In the genomic region with DNA sequence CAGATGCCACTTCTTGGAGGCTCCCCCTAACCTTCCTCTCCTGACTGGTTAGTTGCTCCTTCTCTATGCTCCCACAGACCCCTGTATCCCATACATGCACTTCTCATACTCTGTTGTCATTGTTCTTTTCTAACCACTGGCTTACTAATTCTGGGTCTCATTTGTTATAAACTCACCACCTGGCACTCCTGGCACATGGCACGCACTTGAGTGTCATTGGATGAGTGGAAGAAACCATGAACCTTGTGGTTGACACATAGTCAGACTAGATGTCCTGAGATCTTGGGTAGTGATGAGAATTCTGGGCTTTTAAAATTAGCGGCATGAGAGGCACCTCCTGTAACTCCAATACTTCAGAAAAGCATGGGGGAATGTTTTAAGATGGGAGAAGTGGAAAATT, we compare ENCODE assay signal across 19 cellular contexts. TPM values are rescaled to one million over a fixed set of nuclear protein-coding genes. Genes with fewer than 3 reads are reported as not detected.
DNase-seq lines count a peak whose midpoint lies in the region; ATAC-seq and TF ChIP-seq lines count a peak whose summit lies in the region.
"Had no signal": no experiment of that assay in that cellular context is flagged by ENCODE, and none has a peak within 500 bp of the region (broad histone marks: within the 10 kb centered on the region; RNA-seq: fewer than 3 reads in every experiment).

No MANE protein-coding gene starts in this region.

- peak; percentile 21 for DNase-seq in activated CD4-positive, alpha-beta T cell treated with anti-CD3 and anti-CD28 coated beads for 48 hours
- DNase-seq in activated CD4-positive, alpha-beta T cell treated with anti-CD3 and anti-CD28 coated beads, Interleukin-2, amount 10 ng/mL, durations not matched to agents 24 days and 14 days, result no peak
- DNase-seq in natural killer cell treated with Interleukin-12 subunit alpha and Interleukin-12 subunit beta and Interleukin-15 and Interleukin-18, amount 100 ng/mL, for 72 hours (ENCODE audit: low spot score), result no peak
- DNase-seq in natural killer cell (no peak), endothelial cell (ENCODE audit: low spot score) (no peak), NCI-H526 (lab: John Stamatoyannopoulos, UW) (no peak), WTC11 (ENCODE audit: low spot score) (no peak)
- DNase-seq: 8988T, BE2C, DND-41, GM23248, KBM-7, NCI-H1417 treated with DMSO at 0.1 percent for 48 hours, NCI-H1930, NCI-H446, NCI-H82, PC-3 had no signal

- H3K27me3 Mint-ChIP-seq in activated CD4-positive, alpha-beta T cell treated with anti-CD3 and anti-CD28 coated beads, Interleukin-2, amount 10 ng/mL, durations not matched to agents 24 days and 14 days, result no peaks in the 10 kb centered on the region
- H3K27me3 Mint-ChIP-seq in natural killer cell treated with Interleukin-12 subunit alpha and Interleukin-12 subunit beta and Interleukin-15 and Interleukin-18, amount 100 ng/mL, for 72 hours, result peaks cover 7 to 20% of the 10 kb centered on the region in 2 donors
- H3K27me3 Mint-ChIP-seq in natural killer cell (ENCODE audit: low read depth in 2 of 2), result peaks cover 19 to 35% of the 10 kb centered on the region in 2 donors
- peaks cover 5% of the 10 kb centered on the region for H3K27me3 Mint-ChIP-seq in endothelial cell (ENCODE audit: unreplicated experiment)
- H3K27me3 Mint-ChIP-seq in WTC11 (ENCODE audit: low read depth), result no peaks in the 10 kb centered on the region; the same call in 1 of the 2 replicates

- TF ChIP-seq CTCF in natural killer cell (IDR thresholded peaks at IDR 0.05), result no peak
- no peak for TF ChIP-seq CTCF in endothelial cell (IDR thresholded peaks at IDR 0.05; ENCODE audit: unreplicated experiment)
- no peak for TF ChIP-seq CTCF in WTC11 (IDR thresholded peaks at IDR 0.05)

- POLR2A ChIA-PET in WTC11 (lab: Charles Lee), result no interaction called here

- peak in 1 of 2 donors; percentile 40 for ATAC-seq in natural killer cell treated with Interleukin-12 subunit alpha and Interleukin-12 subunit beta and Interleukin-15 and Interleukin-18, amount 100 ng/mL, for 72 hours
- ATAC-seq in natural killer cell (no peak), HG03159 (IDR thresholded peaks at IDR 0.05; ENCODE audit: unreplicated experiment) (no peak), WTC11 (no peak)
- ATAC-seq: HCT116, PC-3 had no signal

- intact Hi-C loops in activated CD4-positive, alpha-beta T cell treated with anti-CD3 and anti-CD28 coated beads, Interleukin-2, amount 10 ng/mL, durations not matched to agents 24 days and 14 days (cut with micrococcal nuclease), result no loop called here
- intact Hi-C loops in natural killer cell (cut with micrococcal nuclease), result loop anchor here (10.0 kb wide), 1 partner anchor 232 kb away; no protein-coding TSS in a partner anchor

- H3K27ac Mint-ChIP-seq in activated CD4-positive, alpha-beta T cell treated with anti-CD3 and anti-CD28 coated beads, Interleukin-2, amount 10 ng/mL, durations not matched to agents 24 days and 14 days, result no peak overlapping the region
- no peak overlapping the region for H3K27ac Mint-ChIP-seq in natural killer cell treated with Interleukin-12 subunit alpha and Interleukin-12 subunit beta and Interleukin-15 and Interleukin-18, amount 100 ng/mL, for 72 hours
- H3K27ac Mint-ChIP-seq in natural killer cell (no peak overlapping the region), endothelial cell (ENCODE audit: unreplicated experiment) (no peak overlapping the region), WTC11 (no peak overlapping the region)

- H3K9me3 Mint-ChIP-seq in activated CD4-positive, alpha-beta T cell treated with anti-CD3 and anti-CD28 coated beads, Interleukin-2, amount 10 ng/mL, durations not matched to agents 24 days and 14 days, result no peaks in the 10 kb centered on the region
- H3K9me3 Mint-ChIP-seq in natural killer cell treated with Interleukin-12 subunit alpha and Interleukin-12 subunit beta and Interleukin-15 and Interleukin-18, amount 100 ng/mL, for 72 hours, result peaks cover 2% of the 10 kb centered on the region
- H3K9me3 Mint-ChIP-seq in natural killer cell (no peaks in the 10 kb centered on the region), endothelial cell (ENCODE audit: unreplicated experiment) (no peaks in the 10 kb centered on the region), WTC11 (no peaks in the 10 kb centered on the region)

- no peak overlapping the region for H3K4me3 Mint-ChIP-seq in activated CD4-positive, alpha-beta T cell treated with anti-CD3 and anti-CD28 coated beads, Interleukin-2, amount 10 ng/mL, durations not matched to agents 24 days and 14 days
- H3K4me3 Mint-ChIP-seq in natural killer cell treated with Interleukin-12 subunit alpha and Interleukin-12 subunit beta and Interleukin-15 and Interleukin-18, amount 100 ng/mL, for 72 hours, result peak overlapping the region; percentile 19
- no peak overlapping the region for H3K4me3 Mint-ChIP-seq in natural killer cell
- H3K4me3 Mint-ChIP-seq in endothelial cell (ENCODE audit: unreplicated experiment), result peak overlapping the region; percentile 15
- no peak overlapping the region for H3K4me3 Mint-ChIP-seq in WTC11

- peaks cover 34% of the 10 kb centered on the region for H3K4me1 Mint-ChIP-seq in activated CD4-positive, alpha-beta T cell treated with anti-CD3 and anti-CD28 coated beads, Interleukin-2, amount 10 ng/mL, durations not matched to agents 24 days and 14 days
- H3K4me1 Mint-ChIP-seq in natural killer cell treated with Interleukin-12 subunit alpha and Interleukin-12 subunit beta and Interleukin-15 and Interleukin-18, amount 100 ng/mL, for 72 hours (ENCODE audit: low read depth in 2 of 2), result peaks cover 31 to 45% of the 10 kb centered on the region in 2 donors
- peaks cover 35 to 37% of the 10 kb centered on the region in 2 donors for H3K4me1 Mint-ChIP-seq in natural killer cell
- no peaks in the 10 kb centered on the region for H3K4me1 Mint-ChIP-seq in endothelial cell (ENCODE audit: unreplicated experiment)
- peaks cover 16% of the 10 kb centered on the region for H3K4me1 Mint-ChIP-seq in WTC11

- CTCF ChIA-PET in WTC11 (lab: Charles Lee), result interaction anchor here (0.5 to 1.4 kb wide), 5 partner anchors 13 to 860 kb away, joined by 3 to 5 read pairs (median 4); no protein-coding TSS in a partner anchor

- H3K36me3 Mint-ChIP-seq in activated CD4-positive, alpha-beta T cell treated with anti-CD3 and anti-CD28 coated beads, Interleukin-2, amount 10 ng/mL, durations not matched to agents 24 days and 14 days (ENCODE audit: low read depth), result peaks cover 2% of the 10 kb centered on the region
- peaks cover 5% of the 10 kb centered on the region for H3K36me3 Mint-ChIP-seq in natural killer cell treated with Interleukin-12 subunit alpha and Interleukin-12 subunit beta and Interleukin-15 and Interleukin-18, amount 100 ng/mL, for 72 hours
- H3K36me3 Mint-ChIP-seq in natural killer cell (no peaks in the 10 kb centered on the region), endothelial cell (ENCODE audit: low read depth, unreplicated experiment) (no peaks in the 10 kb centered on the region), WTC11 (no peaks in the 10 kb centered on the region)

TF ChIP-seq in WTC11, 78 proteins besides CTCF, POLR2A, EP300 and RAD21 (continues in another document):
- TF ChIP-seq MYBL2 (CRISPR knock-in tag; IDR thresholded peaks at IDR 0.05), result no peak
- no peak for TF ChIP-seq SOX15 (CRISPR knock-in tag; IDR thresholded peaks at IDR 0.05)
- TF ChIP-seq NR3C1 (CRISPR knock-in tag; conservative IDR thresholded peaks at IDR 0.05; ENCODE audit: low read depth), result no peak
- no peak for TF ChIP-seq ESRRA (CRISPR knock-in tag; IDR thresholded peaks at IDR 0.05; ENCODE audit: borderline replicate concordance)
- TF ChIP-seq, protein P1, sequence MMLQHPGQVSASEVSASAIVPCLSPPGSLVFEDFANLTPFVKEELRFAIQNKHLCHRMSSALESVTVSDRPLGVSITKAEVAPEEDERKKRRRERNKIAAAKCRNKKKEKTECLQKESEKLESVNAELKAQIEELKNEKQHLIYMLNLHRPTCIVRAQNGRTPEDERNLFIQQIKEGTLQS (CRISPR knock-in tag; conservative IDR thresholded peaks at IDR 0.05), result no peak
- TF ChIP-seq, protein P2, sequence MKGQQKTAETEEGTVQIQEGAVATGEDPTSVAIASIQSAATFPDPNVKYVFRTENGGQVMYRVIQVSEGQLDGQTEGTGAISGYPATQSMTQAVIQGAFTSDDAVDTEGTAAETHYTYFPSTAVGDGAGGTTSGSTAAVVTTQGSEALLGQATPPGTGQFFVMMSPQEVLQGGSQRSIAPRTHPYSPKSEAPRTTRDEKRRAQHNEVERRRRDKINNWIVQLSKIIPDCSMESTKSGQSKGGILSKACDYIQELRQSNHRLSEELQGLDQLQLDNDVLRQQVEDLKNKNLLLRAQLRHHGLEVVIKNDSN (CRISPR knock-in tag; IDR thresholded peaks at IDR 0.05), result no peak
- TF ChIP-seq, protein P3, sequence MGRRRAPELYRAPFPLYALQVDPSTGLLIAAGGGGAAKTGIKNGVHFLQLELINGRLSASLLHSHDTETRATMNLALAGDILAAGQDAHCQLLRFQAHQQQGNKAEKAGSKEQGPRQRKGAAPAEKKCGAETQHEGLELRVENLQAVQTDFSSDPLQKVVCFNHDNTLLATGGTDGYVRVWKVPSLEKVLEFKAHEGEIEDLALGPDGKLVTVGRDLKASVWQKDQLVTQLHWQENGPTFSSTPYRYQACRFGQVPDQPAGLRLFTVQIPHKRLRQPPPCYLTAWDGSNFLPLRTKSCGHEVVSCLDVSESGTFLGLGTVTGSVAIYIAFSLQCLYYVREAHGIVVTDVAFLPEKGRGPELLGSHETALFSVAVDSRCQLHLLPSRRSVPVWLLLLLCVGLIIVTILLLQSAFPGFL (CRISPR knock-in tag; IDR thresholded peaks at IDR 0.05; ENCODE audit: borderline replicate concordance), result no peak
- no peak for TF ChIP-seq EMX1 (CRISPR knock-in tag; IDR thresholded peaks at IDR 0.05)
- no peak for TF ChIP-seq FOXP1 (CRISPR knock-in tag; IDR thresholded peaks at IDR 0.05; ENCODE audit: borderline replicate concordance)
- no peak for TF ChIP-seq FOXJ3 (CRISPR knock-in tag; IDR thresholded peaks at IDR 0.05; ENCODE audit: borderline replicate concordance)
- no peak for TF ChIP-seq RORB (CRISPR knock-in tag; IDR thresholded peaks at IDR 0.05)

RNA-seq across cellular contexts. Expression of a gene that starts 49.3 kb away (rescaled TPM):
- 3.1 and 3.2 TPM in 2 replicates for total RNA-seq in activated CD4-positive, alpha-beta T cell treated with anti-CD3 and anti-CD28 coated beads, Interleukin-2, amount 10 ng/mL, durations not matched to agents 24 days and 14 days
- total RNA-seq in natural killer cell treated with Interleukin-12 subunit alpha and Interleukin-12 subunit beta and Interleukin-15 and Interleukin-18, amount 100 ng/mL, for 72 hours, result 10 to 100 TPM in 1 of 2 donors, 1 to 10 TPM in 1; 8.7 to 15.0 TPM
- total RNA-seq in natural killer cell, result 10 to 100 TPM; 18.2 to 35.4 (median 23.2) TPM
- 10.8 TPM for total RNA-seq in endothelial cell (ENCODE audit: unreplicated experiment)
- total RNA-seq in WTC11 (2021), result 10.7 to 13.6 TPM (median 11.0 TPM) in 3 replicates

RNA-seq across cellular contexts. Expression of a gene that starts 51.6 kb away (rescaled TPM):
- 1.3 and 1.4 TPM in 2 replicates for total RNA-seq in activated CD4-positive, alpha-beta T cell treated with anti-CD3 and anti-CD28 coated beads, Interleukin-2, amount 10 ng/mL, durations not matched to agents 24 days and 14 days
- 1 to 10 TPM; 2.4 to 4.4 TPM for total RNA-seq in natural killer cell treated with Interleukin-12 subunit alpha and Interleukin-12 subunit beta and Interleukin-15 and Interleukin-18, amount 100 ng/mL, for 72 hours
- total RNA-seq in natural killer cell, result 1 to 10 TPM; 1.9 to 5.1 (median 4.1) TPM
- total RNA-seq in endothelial cell (ENCODE audit: unreplicated experiment), result 1.4 TPM
- 0.89 to 1.7 TPM (median 1.1 TPM) in 3 replicates for total RNA-seq in WTC11 (2021)

Comparison
In these comparisons a context has a peak if more than half of its experiments do, and no peak if none do; other contexts are left out.
1. H3K4me3 Mint-ChIP-seq: peak in natural killer cell treated with Interleukin-12 subunit alpha and Interleukin-12 subunit beta and Interleukin-15 and Interleukin-18, amount 100 ng/mL, for 72 hours (single experiment) and endothelial cell (single experiment); none in activated CD4-positive, alpha-beta T cell treated with anti-CD3 and anti-CD28 coated beads, Interleukin-2, amount 10 ng/mL, durations not matched to agents 24 days and 14 days (single experiment), natural killer cell (single experiment) and WTC11 (single experiment).